In genomic region chr3:197312431-197312830, GRCh38 we compare ENCODE assay signal across 19 cellular contexts. TPM values are rescaled to one million over a fixed set of nuclear protein-coding genes. Genes with fewer than 3 reads are reported as not detected.
DNase-seq lines count a peak whose midpoint lies in the region; ATAC-seq, FAIRE-seq and TF ChIP-seq lines count a peak whose summit lies in the region.
"Had no signal": no experiment of that assay in that cellular context is flagged by ENCODE, and none has a peak within 500 bp of the region (broad histone marks: within the 10 kb centered on the region; RNA-seq: fewer than 3 reads in every experiment).

No MANE protein-coding gene starts in this region.

- H3K27ac Mint-ChIP-seq in Calu3 (ENCODE audit: unreplicated experiment), result peak overlapping the region; percentile 19
- H3K27ac Mint-ChIP-seq: CD4-positive, alpha-beta memory T cell had no signal

- no peak for TF ChIP-seq CTCF in Calu3 (IDR thresholded peaks at IDR 0.05; ENCODE audit: unreplicated experiment)

- no peak for DNase-seq in Calu3
- DNase-seq in HTR-8/SVneo (ENCODE audit: insufficient read length, low spot score), result no peak
- peak; percentile 39 for DNase-seq in RCC 7860 (ENCODE audit: low spot score)
- DNase-seq in occipital lobe (lab: John Stamatoyannopoulos, UW), result no peak
- DNase-seq: 8988T; C1 segment of cervical spinal cord; CD4-positive, alpha-beta memory T cell; COR-L47; DMS153; DND-41; GOT3; H7; HCEC 1CT had no signal

- FAIRE-seq in HTR-8/SVneo (lab: Jason Lieb, UNC) (peak; percentile 36), RCC 7860 (lab: Jason Lieb, UNC) (no peak)
- FAIRE-seq: A549, G401.6, GM12892 had no signal

- H3K4me1 Mint-ChIP-seq in Calu3 (ENCODE audit: low read depth, unreplicated experiment), result peaks cover 49% of the 10 kb centered on the region

- H3K4me3 Mint-ChIP-seq in Calu3 (ENCODE audit: low read depth, unreplicated experiment), result no peak overlapping the region
- H3K4me3 Mint-ChIP-seq: CD4-positive, alpha-beta memory T cell had no signal

- H3K27me3 Mint-ChIP-seq in Calu3 (ENCODE audit: unreplicated experiment), result no peaks in the 10 kb centered on the region

- intact Hi-C loops in Calu3 (cut with micrococcal nuclease; ENCODE audit: unreplicated experiment), result no loop called here

- no TSS peak for BruUV-seq in Calu3 (replicated peaks; lab: Mats Ljungman, UMichigan)

- peak; percentile 43 for ATAC-seq in esophagus mucosa
- ATAC-seq in HG02938 (IDR thresholded peaks at IDR 0.05; ENCODE audit: unreplicated experiment), result no peak
- no peak for ATAC-seq in HG03354 (IDR thresholded peaks at IDR 0.05; ENCODE audit: poor library complexity, severe bottlenecking, unreplicated experiment)
- ATAC-seq: A549 had no signal

- CTCF ChIA-PET in Calu3 (lab: Charles Lee), result interaction anchor here (1.1 kb wide), 1 partner anchor 11 kb away, joined by 4 read pairs; no protein-coding TSS in a partner anchor

- peaks cover 4% of the 10 kb centered on the region for H3K9me3 Mint-ChIP-seq in Calu3 (ENCODE audit: low read depth, unreplicated experiment)

- peaks cover 13% of the 10 kb centered on the region for H3K36me3 Mint-ChIP-seq in Calu3 (ENCODE audit: insufficient read depth, unreplicated experiment)
- H3K36me3 Mint-ChIP-seq: CD4-positive, alpha-beta memory T cell had no signal

RNA-seq across cellular contexts. Expression of gene DLG1, which starts 14.0 kb away (rescaled TPM):
- total RNA-seq in Calu3 (2022) (105 and 127 TPM in 2 replicates), esophagus mucosa (113 TPM), occipital lobe (142 TPM)
